ENCODE assay signal across 18 cellular contexts in the genomic region with DNA sequence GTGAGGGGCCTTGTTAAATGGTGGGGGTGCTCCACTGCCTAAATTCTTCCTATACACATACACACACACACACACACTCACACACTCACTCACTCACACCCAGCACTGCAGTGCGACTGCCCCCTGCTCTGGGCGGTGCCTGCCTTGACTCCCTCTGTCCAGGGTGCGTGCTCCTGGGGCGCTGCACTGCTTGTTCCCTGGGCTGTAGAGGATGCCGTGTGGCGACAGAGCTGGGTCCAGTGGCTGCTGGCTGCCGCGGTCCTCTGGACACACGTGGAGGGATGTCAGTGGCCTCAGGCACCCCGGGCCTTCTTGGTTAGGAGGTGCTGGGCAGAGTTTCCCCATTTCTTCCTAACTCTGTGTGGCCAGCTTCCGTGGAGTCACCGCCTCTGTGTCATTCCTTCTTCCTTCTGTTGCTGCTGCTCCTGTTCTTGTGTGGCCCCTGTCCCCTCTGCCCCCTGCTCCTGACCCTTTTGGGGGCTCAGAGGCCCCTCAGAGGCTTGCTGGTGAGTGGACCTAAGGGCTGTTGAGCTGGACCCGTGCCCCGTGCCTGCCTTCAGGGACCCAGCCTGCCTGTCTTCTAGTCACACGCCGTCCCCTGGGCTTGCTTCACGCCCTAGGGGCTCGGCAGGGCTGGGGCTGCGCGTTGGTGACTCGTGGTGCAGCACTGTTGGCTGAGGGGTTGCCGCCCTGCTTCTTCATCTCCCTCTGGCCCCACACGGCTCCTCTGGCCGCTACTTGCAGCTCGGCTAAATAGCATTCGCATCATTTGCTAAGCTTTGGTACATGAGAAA.
"Had no signal": no experiment of that assay in that cellular context is flagged by ENCODE, and none has a peak within 500 bp of the region (broad histone marks: within the 10 kb centered on the region; RNA-seq: fewer than 3 reads in every experiment).

No MANE protein-coding gene starts in this region.

- DNase-seq: activated CD4-positive, alpha-beta T cell treated with anti-CD3 and anti-CD28 coated beads, Interleukin-2, amount 50 U/mL, for 48 hours; activated CD4-positive, CD25-positive, alpha-beta regulatory T cell treated with anti-CD3 and anti-CD28 coated beads, Interleukin-2, amount 50 U/mL, for 72 hours; dorsolateral prefrontal cortex; left lung; mammary epithelial cell; ovary; SK-N-SH; stimulated activated CD4-positive, alpha-beta T cell treated with anti-CD3 and anti-CD28 coated beads, Interleukin-1b, Interleukin-23, amount 100 ng/mL, for 48 hours; T-cell; T1000; thyroid gland; uterus had no signal

- H3K36me3 Mint-ChIP-seq: natural killer cell treated with Interleukin-12 subunit alpha and Interleukin-12 subunit beta and Interleukin-15 and Interleukin-18, amount 100 ng/mL, for 72 hours had no signal

- H3K4me1 ChIP-seq: ascending aorta, breast epithelium, left lung, uterus had no signal

- H3K27me3 ChIP-seq: ascending aorta, breast epithelium, dorsolateral prefrontal cortex, left lung, ovary, thyroid gland, uterus had no signal

- H3K4me3 ChIP-seq: ascending aorta, breast epithelium, dorsolateral prefrontal cortex, left lung, ovary, thyroid gland, uterus had no signal

- H3K27ac Mint-ChIP-seq: T-cell had no signal

- ATAC-seq: esophagus mucosa, left lung, T-cell had no signal

- H3K27me3 Mint-ChIP-seq: natural killer cell treated with Interleukin-12 subunit alpha and Interleukin-12 subunit beta and Interleukin-15 and Interleukin-18, amount 100 ng/mL, for 72 hours; T-cell had no signal

- H3K9ac ChIP-seq: SK-N-SH had no signal

- H3K4me3 Mint-ChIP-seq: natural killer cell treated with Interleukin-12 subunit alpha and Interleukin-12 subunit beta and Interleukin-15 and Interleukin-18, amount 100 ng/mL, for 72 hours; T-cell had no signal

- FAIRE-seq: endometrium, islet of Langerhans had no signal

- H3K27ac ChIP-seq: ascending aorta, breast epithelium, dorsolateral prefrontal cortex, left lung, ovary, thyroid gland, uterus had no signal

- H3K36me3 ChIP-seq: breast epithelium, ovary, uterus had no signal

- H3K9me3 Mint-ChIP-seq: natural killer cell treated with Interleukin-12 subunit alpha and Interleukin-12 subunit beta and Interleukin-15 and Interleukin-18, amount 100 ng/mL, for 72 hours; T-cell had no signal

- H3K9me3 ChIP-seq: ascending aorta, breast epithelium, left lung, ovary, SK-N-SH, thyroid gland, uterus had no signal

- H3K4me2 ChIP-seq: SK-N-SH had no signal
